ENCODE assay signal across 1 cellular context in the genomic region with DNA sequence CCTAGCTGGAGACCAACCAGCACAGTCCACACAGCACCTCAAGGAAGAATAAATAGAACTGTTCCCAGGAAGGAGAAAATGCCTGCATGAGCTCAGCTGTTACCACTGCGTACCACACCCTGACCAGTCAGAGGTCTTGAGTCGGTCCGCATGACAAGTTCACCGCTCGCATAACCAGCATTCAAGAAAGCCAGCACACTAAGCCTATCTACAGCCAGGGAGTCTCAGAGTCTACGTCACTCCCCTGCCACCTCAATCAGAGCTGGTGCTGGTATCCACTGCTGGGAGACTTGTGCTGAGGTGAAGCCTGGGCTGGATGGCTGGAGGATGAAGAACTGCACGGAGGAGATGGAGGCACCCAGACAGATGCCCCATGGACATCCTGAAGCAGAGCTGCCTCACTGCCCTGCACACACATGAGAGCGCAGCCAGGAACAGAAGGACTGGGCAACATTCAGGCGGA.
TF ChIP-seq lines count a peak whose summit lies in the region.

No MANE protein-coding gene starts in this region.

TF ChIP-seq in HepG2, 621 proteins besides CTCF, POLR2A, EP300 and RAD21 (continues in another document):
- TF ChIP-seq ZNF225 (CRISPR knock-in tag; IDR thresholded peaks at IDR 0.05) (peak; percentile 31; the same call in 1 of the 2 replicates), TGIF2 (CRISPR knock-in tag; IDR thresholded peaks at IDR 0.05) (no peak; the same call in none of the 2 replicates), REXO4 (CRISPR knock-in tag; IDR thresholded peaks at IDR 0.05; ENCODE audit: borderline replicate concordance) (0 out of 2 replicates have a peak, but pooled peaks have one; percentile 17), ZNF746 (CRISPR knock-in tag; IDR thresholded peaks at IDR 0.05) (no peak), SIN3A (IDR thresholded peaks at IDR 0.05; ENCODE audit: borderline replicate concordance, low read depth, low read length) (peak; percentile 53; the same call in 1 of the 2 replicates), ZNF512 (CRISPR knock-in tag; IDR thresholded peaks at IDR 0.05) (no peak), PHF5A (CRISPR knock-in tag; IDR thresholded peaks at IDR 0.05; ENCODE audit: low read depth, unreplicated experiment) (no peak), TFAP4 (IDR thresholded peaks at IDR 0.05; ENCODE audit: borderline replicate concordance, low read depth) (0 out of 2 replicates have a peak, but pooled peaks have one; percentile 10), ZNF780A (CRISPR knock-in tag; IDR thresholded peaks at IDR 0.05) (no peak), TBP (CRISPR knock-in tag; IDR thresholded peaks at IDR 0.05) (no peak), KDM5A (IDR thresholded peaks at IDR 0.05; ENCODE audit: borderline replicate concordance, low read length) (no peak), KDM2A (CRISPR knock-in tag; IDR thresholded peaks at IDR 0.05; ENCODE audit: borderline replicate concordance, low read depth) (peak; percentile 81), ZNF749 (CRISPR knock-in tag; IDR thresholded peaks at IDR 0.05; ENCODE audit: borderline replicate concordance) (0 out of 2 replicates have a peak, but pooled peaks have one; percentile 10), BORCS8-MEF2B (CRISPR knock-in tag; IDR thresholded peaks at IDR 0.05) (peak; percentile 93), FOSL2 (CRISPR knock-in tag; IDR thresholded peaks at IDR 0.05) (peak; percentile 45), NR2C2 (CRISPR knock-in tag; IDR thresholded peaks at IDR 0.05; ENCODE audit: borderline replicate concordance) (no peak), HNRNPH1 (optimal IDR thresholded peaks at IDR 0.05; ENCODE audit: low read depth, low read length) (peak; percentile 83), ZNF570 (CRISPR knock-in tag; IDR thresholded peaks at IDR 0.05; ENCODE audit: borderline replicate concordance) (no peak), ARNTL (CRISPR knock-in tag; IDR thresholded peaks at IDR 0.05) (no peak), PAWR (CRISPR knock-in tag; IDR thresholded peaks at IDR 0.05; ENCODE audit: borderline replicate concordance) (no peak), ZNF562 (CRISPR knock-in tag; IDR thresholded peaks at IDR 0.05; ENCODE audit: borderline replicate concordance) (0 out of 2 replicates have a peak, but pooled peaks have one; percentile 65), DBP (CRISPR knock-in tag; IDR thresholded peaks at IDR 0.05; ENCODE audit: not compliant biosample characterization) (no peak), AGO1 (IDR thresholded peaks at IDR 0.05; ENCODE audit: low read depth, low read length, poor library complexity, severe bottlenecking) (peak; percentile 98), CEBPB (IDR thresholded peaks at IDR 0.05; ENCODE audit: borderline replicate concordance, low read depth, low read length) (no peak), ZNF484 (CRISPR knock-in tag; IDR thresholded peaks at IDR 0.05; ENCODE audit: borderline replicate concordance, low read depth) (no peak), CREBL2 (CRISPR knock-in tag; IDR thresholded peaks at IDR 0.05; ENCODE audit: borderline replicate concordance) (peak; percentile 67; the same call in 1 of the 2 replicates), ZNF253 (CRISPR knock-in tag; IDR thresholded peaks at IDR 0.05; ENCODE audit: borderline replicate concordance) (0 out of 2 replicates have a peak, but pooled peaks have one; percentile 17), NCOR1 (IDR thresholded peaks at IDR 0.05; ENCODE audit: borderline replicate concordance, low read length) (no peak), SSRP1 (CRISPR knock-in tag; IDR thresholded peaks at IDR 0.05) (peak; percentile 91), ZNF644 (CRISPR knock-in tag; IDR thresholded peaks at IDR 0.05; ENCODE audit: low read depth) (no peak), ZNF597 (CRISPR knock-in tag; IDR thresholded peaks at IDR 0.05) (no peak), TOPORS (CRISPR knock-in tag; IDR thresholded peaks at IDR 0.05) (0 out of 2 replicates have a peak, but pooled peaks have one; percentile 52), CENPT (CRISPR knock-in tag; IDR thresholded peaks at IDR 0.05; ENCODE audit: low read depth) (no peak), KLF6 (CRISPR knock-in tag; IDR thresholded peaks at IDR 0.05) (no peak), ATF2 (CRISPR knock-in tag; IDR thresholded peaks at IDR 0.05) (0 out of 2 replicates have a peak, but pooled peaks have one; percentile 10), IRX3 (CRISPR knock-in tag; IDR thresholded peaks at IDR 0.05; ENCODE audit: borderline replicate concordance, low read depth) (no peak), ZNF350 (CRISPR knock-in tag; IDR thresholded peaks at IDR 0.05; ENCODE audit: borderline replicate concordance, low read depth) (no peak), RBM22 (optimal IDR thresholded peaks at IDR 0.05; ENCODE audit: low read length) (peak; percentile 100), ZNF460 (CRISPR knock-in tag; IDR thresholded peaks at IDR 0.05; ENCODE audit: borderline replicate concordance) (0 out of 2 replicates have a peak, but pooled peaks have one; percentile 13)
- TF ChIP-seq, protein P1, sequence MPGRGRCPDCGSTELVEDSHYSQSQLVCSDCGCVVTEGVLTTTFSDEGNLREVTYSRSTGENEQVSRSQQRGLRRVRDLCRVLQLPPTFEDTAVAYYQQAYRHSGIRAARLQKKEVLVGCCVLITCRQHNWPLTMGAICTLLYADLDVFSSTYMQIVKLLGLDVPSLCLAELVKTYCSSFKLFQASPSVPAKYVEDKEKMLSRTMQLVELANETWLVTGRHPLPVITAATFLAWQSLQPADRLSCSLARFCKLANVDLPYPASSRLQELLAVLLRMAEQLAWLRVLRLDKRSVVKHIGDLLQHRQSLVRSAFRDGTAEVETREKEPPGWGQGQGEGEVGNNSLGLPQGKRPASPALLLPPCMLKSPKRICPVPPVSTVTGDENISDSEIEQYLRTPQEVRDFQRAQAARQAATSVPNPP (CRISPR knock-in tag; IDR thresholded peaks at IDR 0.05), result 0 out of 2 replicates have a peak, but pooled peaks have one; percentile 59
- TF ChIP-seq, protein P2, sequence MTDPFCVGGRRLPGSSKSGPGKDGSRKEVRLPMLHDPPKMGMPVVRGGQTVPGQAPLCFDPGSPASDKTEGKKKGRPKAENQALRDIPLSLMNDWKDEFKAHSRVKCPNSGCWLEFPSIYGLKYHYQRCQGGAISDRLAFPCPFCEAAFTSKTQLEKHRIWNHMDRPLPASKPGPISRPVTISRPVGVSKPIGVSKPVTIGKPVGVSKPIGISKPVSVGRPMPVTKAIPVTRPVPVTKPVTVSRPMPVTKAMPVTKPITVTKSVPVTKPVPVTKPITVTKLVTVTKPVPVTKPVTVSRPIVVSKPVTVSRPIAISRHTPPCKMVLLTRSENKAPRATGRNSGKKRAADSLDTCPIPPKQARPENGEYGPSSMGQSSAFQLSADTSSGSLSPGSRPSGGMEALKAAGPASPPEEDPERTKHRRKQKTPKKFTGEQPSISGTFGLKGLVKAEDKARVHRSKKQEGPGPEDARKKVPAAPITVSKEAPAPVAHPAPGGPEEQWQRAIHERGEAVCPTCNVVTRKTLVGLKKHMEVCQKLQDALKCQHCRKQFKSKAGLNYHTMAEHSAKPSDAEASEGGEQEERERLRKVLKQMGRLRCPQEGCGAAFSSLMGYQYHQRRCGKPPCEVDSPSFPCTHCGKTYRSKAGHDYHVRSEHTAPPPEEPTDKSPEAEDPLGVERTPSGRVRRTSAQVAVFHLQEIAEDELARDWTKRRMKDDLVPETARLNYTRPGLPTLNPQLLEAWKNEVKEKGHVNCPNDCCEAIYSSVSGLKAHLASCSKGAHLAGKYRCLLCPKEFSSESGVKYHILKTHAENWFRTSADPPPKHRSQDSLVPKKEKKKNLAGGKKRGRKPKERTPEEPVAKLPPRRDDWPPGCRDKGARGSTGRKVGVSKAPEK (CRISPR knock-in tag; IDR thresholded peaks at IDR 0.05; ENCODE audit: borderline replicate concordance), result no peak
- TF ChIP-seq, protein P3, sequence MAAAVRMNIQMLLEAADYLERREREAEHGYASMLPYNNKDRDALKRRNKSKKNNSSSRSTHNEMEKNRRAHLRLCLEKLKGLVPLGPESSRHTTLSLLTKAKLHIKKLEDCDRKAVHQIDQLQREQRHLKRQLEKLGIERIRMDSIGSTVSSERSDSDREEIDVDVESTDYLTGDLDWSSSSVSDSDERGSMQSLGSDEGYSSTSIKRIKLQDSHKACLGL (CRISPR knock-in tag; IDR thresholded peaks at IDR 0.05), result no peak
- TF ChIP-seq, protein P4, sequence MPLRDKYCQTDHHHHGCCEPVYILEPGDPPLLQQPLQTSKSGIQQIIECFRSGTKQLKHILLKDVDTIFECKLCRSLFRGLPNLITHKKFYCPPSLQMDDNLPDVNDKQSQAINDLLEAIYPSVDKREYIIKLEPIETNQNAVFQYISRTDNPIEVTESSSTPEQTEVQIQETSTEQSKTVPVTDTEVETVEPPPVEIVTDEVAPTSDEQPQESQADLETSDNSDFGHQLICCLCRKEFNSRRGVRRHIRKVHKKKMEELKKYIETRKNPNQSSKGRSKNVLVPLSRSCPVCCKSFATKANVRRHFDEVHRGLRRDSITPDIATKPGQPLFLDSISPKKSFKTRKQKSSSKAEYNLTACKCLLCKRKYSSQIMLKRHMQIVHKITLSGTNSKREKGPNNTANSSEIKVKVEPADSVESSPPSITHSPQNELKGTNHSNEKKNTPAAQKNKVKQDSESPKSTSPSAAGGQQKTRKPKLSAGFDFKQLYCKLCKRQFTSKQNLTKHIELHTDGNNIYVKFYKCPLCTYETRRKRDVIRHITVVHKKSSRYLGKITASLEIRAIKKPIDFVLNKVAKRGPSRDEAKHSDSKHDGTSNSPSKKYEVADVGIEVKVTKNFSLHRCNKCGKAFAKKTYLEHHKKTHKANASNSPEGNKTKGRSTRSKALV (CRISPR knock-in tag; IDR thresholded peaks at IDR 0.05), result no peak
- TF ChIP-seq, protein P5, sequence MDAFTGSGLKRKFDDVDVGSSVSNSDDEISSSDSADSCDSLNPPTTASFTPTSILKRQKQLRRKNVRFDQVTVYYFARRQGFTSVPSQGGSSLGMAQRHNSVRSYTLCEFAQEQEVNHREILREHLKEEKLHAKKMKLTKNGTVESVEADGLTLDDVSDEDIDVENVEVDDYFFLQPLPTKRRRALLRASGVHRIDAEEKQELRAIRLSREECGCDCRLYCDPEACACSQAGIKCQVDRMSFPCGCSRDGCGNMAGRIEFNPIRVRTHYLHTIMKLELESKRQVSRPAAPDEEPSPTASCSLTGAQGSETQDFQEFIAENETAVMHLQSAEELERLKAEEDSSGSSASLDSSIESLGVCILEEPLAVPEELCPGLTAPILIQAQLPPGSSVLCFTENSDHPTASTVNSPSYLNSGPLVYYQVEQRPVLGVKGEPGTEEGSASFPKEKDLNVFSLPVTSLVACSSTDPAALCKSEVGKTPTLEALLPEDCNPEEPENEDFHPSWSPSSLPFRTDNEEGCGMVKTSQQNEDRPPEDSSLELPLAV (CRISPR knock-in tag; conservative IDR thresholded peaks at IDR 0.05; ENCODE audit: low read depth), result no peak
